Comparison of ENCODE assay signal across 8 cellular contexts in genomic region chr1:69737527-69738176, GRCh38.
DNase-seq lines count a peak whose midpoint lies in the region; ATAC-seq and TF ChIP-seq lines count a peak whose summit lies in the region.

No MANE protein-coding gene starts in this region.

- DNase-seq in COLO829 (ENCODE audit: low spot score) (peak; percentile 28), NCI-H345 (lab: John Stamatoyannopoulos, UW) (peak; percentile 65), adrenal gland (peak; percentile 11 to 52 (median 28)), iPS-NIHi11 (ENCODE audit: low spot score) (peak; percentile 40), testis (peak; percentile 74)
- no peak for DNase-seq in activated CD4-positive, alpha-beta T cell treated with anti-CD3 and anti-CD28 coated beads, Interleukin-2, amount 50 U/mL, for 48 hours

- TF ChIP-seq POLR2A in adrenal gland (IDR thresholded peaks at IDR 0.05) (no peak), testis (IDR thresholded peaks at IDR 0.05) (no peak)

- H3K27ac ChIP-seq in adrenal gland (no peak overlapping the region), testis (peak overlapping the region; percentile 5 to 44)

- ATAC-seq in GM19023 (IDR thresholded peaks at IDR 0.05; ENCODE audit: unreplicated experiment) = peak; percentile 54
- peak; percentile 79 for ATAC-seq in HG03354 (IDR thresholded peaks at IDR 0.05; ENCODE audit: poor library complexity, severe bottlenecking, unreplicated experiment)

- no peak overlapping the region for H3K4me3 ChIP-seq in adrenal gland
- no peak overlapping the region for H3K4me3 ChIP-seq in testis

- H3K9me3 ChIP-seq in adrenal gland (replicated peaks in 1 of 3) (no peaks in the 10 kb centered on the region), testis (no peaks in the 10 kb centered on the region)

- H3K27me3 ChIP-seq in adrenal gland (no peaks in the 10 kb centered on the region), testis (no peaks in the 10 kb centered on the region)

- intact Hi-C loops in adrenal gland (cut with DNase I) (loop anchor here (5.0 to 10.0 kb wide), 2 partner anchors 1263 to 1270 kb away; no protein-coding TSS in a partner anchor), testis (cut with DNase I; ENCODE audit: low total_unique reads) (no loop called here)

- H3K4me1 ChIP-seq in adrenal gland (replicated peaks in 1 of 2) (no peaks in the 10 kb centered on the region), testis (peaks cover 5% of the 10 kb centered on the region)

- 31 to 43% (median 34%) methylated on average over 3 of the region's 3 CpGs for WGBS in adrenal gland, 4 donors
- 42 to 57% methylated on average over 3 of the region's 3 CpGs for WGBS in testis, 2 donors

- peak; percentile 51 to 68 (median 59) for TF ChIP-seq CTCF in adrenal gland (IDR thresholded peaks at IDR 0.05)
- TF ChIP-seq CTCF in testis (IDR thresholded peaks at IDR 0.05) = peak; percentile 60 to 74 (median 66)

- H3K36me3 ChIP-seq in adrenal gland (replicated peaks in 1 of 2) = no peaks in the 10 kb centered on the region
- no peaks in the 10 kb centered on the region for H3K36me3 ChIP-seq in testis (ENCODE audit: low read depth, missing control alignments)

Comparison
In these comparisons a context has a peak if more than half of its experiments do, and no peak if none do; other contexts are left out.
1. DNase-seq: peak in COLO829 (single experiment), NCI-H345 (single experiment), adrenal gland (7 of 7), iPS-NIHi11 (single experiment) and testis (single experiment); none in activated CD4-positive, alpha-beta T cell treated with anti-CD3 and anti-CD28 coated beads, Interleukin-2, amount 50 U/mL, for 48 hours (0 of 2).
2. H3K27ac ChIP-seq: peak in testis (2 of 2); none in adrenal gland (0 of 5).